Comparison of ENCODE assay signal across 13 cellular contexts in the genomic region with DNA sequence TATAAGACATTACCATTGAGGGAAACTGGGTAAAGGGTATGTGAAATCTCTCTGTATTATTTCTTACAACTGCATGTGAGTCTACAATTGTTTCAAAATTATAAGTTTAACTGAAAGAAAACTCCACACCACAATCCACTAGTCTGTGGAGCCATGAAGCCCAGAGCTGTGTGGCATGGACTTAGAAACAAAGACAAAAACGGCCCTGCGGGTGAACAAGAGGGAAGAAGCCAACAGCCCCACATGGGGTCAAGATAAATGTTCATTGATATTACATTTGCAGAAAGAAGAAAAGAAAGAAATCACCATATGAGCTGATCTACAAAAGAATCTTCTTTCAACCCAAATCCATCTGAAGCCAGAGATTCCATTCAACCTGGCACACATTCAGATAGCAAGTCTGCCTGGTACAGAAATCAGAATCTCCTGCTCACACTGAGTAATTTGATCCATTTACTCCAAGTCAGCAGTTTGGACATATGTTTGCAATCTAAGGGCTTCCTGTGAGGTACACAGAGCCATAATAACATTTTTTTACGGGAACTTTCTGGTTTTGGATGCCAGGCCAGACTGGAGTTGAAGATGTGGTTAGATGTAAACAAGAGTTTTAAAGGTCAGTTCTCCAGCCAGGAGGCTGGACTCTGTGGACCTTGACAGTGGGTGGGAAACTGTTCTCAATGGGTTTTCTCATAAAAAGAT. TPM values are rescaled to one million over a fixed set of nuclear protein-coding genes. Genes with fewer than 3 reads are reported as not detected.
DNase-seq lines count a peak whose midpoint lies in the region.
"Had no signal": no experiment of that assay in that cellular context is flagged by ENCODE, and none has a peak within 500 bp of the region (broad histone marks: within the 10 kb centered on the region; RNA-seq: fewer than 3 reads in every experiment).

No MANE protein-coding gene starts in this region.

- H2AFZ ChIP-seq in neuronal stem cell (ENCODE audit: low read length), result no peak overlapping the region

- H3K4me1 ChIP-seq in stomach smooth muscle (ENCODE audit: control insufficient read depth, insufficient read depth, low read length) (peaks cover 5% of the 10 kb centered on the region), HAP-1 (no peaks in the 10 kb centered on the region), neuronal stem cell (ENCODE audit: control insufficient read depth in 2 of 2, insufficient read depth in 1 of 2, low read depth in 1 of 2, low read length in 2 of 2) (peaks cover 2 to 10% of the 10 kb centered on the region in 2 donors)

- H3K23ac ChIP-seq in neuronal stem cell (ENCODE audit: low read depth, low read length, poor library complexity), result no peak overlapping the region

- H2BK5ac ChIP-seq in neuronal stem cell (ENCODE audit: low read length), result no peak overlapping the region

- H3K27me3 ChIP-seq in stomach smooth muscle (ENCODE audit: control insufficient read depth in 1 of 2, insufficient read depth in 2 of 2, low read length in 2 of 2) (no peaks in the 10 kb centered on the region), HAP-1 (ENCODE audit: low read depth) (0 out of 2 replicates have a peak, but pooled peaks cover 5% of the 10 kb centered on the region), neuronal stem cell (ENCODE audit: control insufficient read depth in 3 of 3, insufficient read depth in 3 of 3, low read depth in 1 of 3, low read length in 3 of 3) (no peaks in the 10 kb centered on the region)

- no peak overlapping the region for H3K18ac ChIP-seq in neuronal stem cell (ENCODE audit: low read length)

- H2BK15ac ChIP-seq in neuronal stem cell (ENCODE audit: low read length), result no peak overlapping the region

- H2BK120ac ChIP-seq in neuronal stem cell (ENCODE audit: low read depth, low read length), result no peak overlapping the region

- H3K79me1 ChIP-seq in neuronal stem cell (ENCODE audit: low read depth, low read length), result no peaks in the 10 kb centered on the region

- no peak overlapping the region for H3K4me2 ChIP-seq in neuronal stem cell (ENCODE audit: insufficient read depth, low read length, poor library complexity, severe bottlenecking)

- DNase-seq in NCI-H2107 treated with DMSO at 0.1 percent for 48 hours (lab: John Stamatoyannopoulos, UW; ENCODE audit: unreplicated experiment) (peak; percentile 45), NCI-H2107 (lab: John Stamatoyannopoulos, UW) (no peak), NCI-H526 (lab: John Stamatoyannopoulos, UW) (peak; percentile 6 to 63), fibroblast of the conjunctiva (ENCODE audit: low read depth) (peak; percentile 94), T-helper 1 cell (no peak), HAP-1 (ENCODE audit: low spot score in 2 of 2) (no peak), neuronal stem cell (ENCODE audit: low spot score) (no peak)
- DNase-seq: activated CD4-positive, alpha-beta T cell treated with anti-CD3 and anti-CD28 coated beads for 4 hours; left colon; NCI-H1105 treated with DMSO at 0.1 percent for 48 hours had no signal

- H2AK5ac ChIP-seq in neuronal stem cell (ENCODE audit: low read depth, low read length), result no peak overlapping the region

- H3K9me3 ChIP-seq in stomach smooth muscle (ENCODE audit: control insufficient read depth in 2 of 2, low read length in 2 of 2) (no peaks in the 10 kb centered on the region), HAP-1 (no peaks in the 10 kb centered on the region), neuronal stem cell (replicated peaks in 1 of 2; ENCODE audit: control insufficient read depth in 2 of 2, insufficient read depth in 1 of 2, low read depth in 1 of 2, low read length in 2 of 2) (no peaks in the 10 kb centered on the region)

- H3K36me3 ChIP-seq in stomach smooth muscle (ENCODE audit: control insufficient read depth in 2 of 2, insufficient read depth in 2 of 2, low read length in 2 of 2) (no peaks in the 10 kb centered on the region), HAP-1 (replicated peaks) (no peaks in the 10 kb centered on the region), neuronal stem cell (replicated peaks in 1 of 2; ENCODE audit: control insufficient read depth in 2 of 2, insufficient read depth in 2 of 2, low read length in 2 of 2) (no peaks in the 10 kb centered on the region)

- H3K9ac ChIP-seq in stomach smooth muscle (ENCODE audit: low read length in 2 of 2) (no peak overlapping the region), neuronal stem cell (ENCODE audit: low read depth, low read length, poor library complexity) (no peak overlapping the region)

- H3K4me3 ChIP-seq in stomach smooth muscle (ENCODE audit: low read length in 2 of 2) (no peak overlapping the region), HAP-1 (no peak overlapping the region), neuronal stem cell (ENCODE audit: low read length in 2 of 2) (no peak overlapping the region)
- H3K4me3 ChIP-seq: skin epidermis had no signal

- H4K8ac ChIP-seq in neuronal stem cell (ENCODE audit: low read depth, low read length), result no peak overlapping the region

- H4K91ac ChIP-seq in neuronal stem cell (ENCODE audit: low read depth, low read length, poor library complexity), result no peak overlapping the region

- no peak overlapping the region for H3K14ac ChIP-seq in neuronal stem cell (ENCODE audit: low read length)

- H3K27ac ChIP-seq in stomach smooth muscle (ENCODE audit: low read length), result peak overlapping the region; percentile 11
- H3K27ac ChIP-seq in neuronal stem cell (replicated peaks; ENCODE audit: low read length), result no peak overlapping the region
- H3K27ac ChIP-seq: epithelial cell of prostate had no signal

- H2BK12ac ChIP-seq in neuronal stem cell (ENCODE audit: low read length), result no peak overlapping the region

- WGBS in neuronal stem cell (ENCODE audit: extremely low coverage in 2 of 2, insufficient read length in 2 of 2, insufficient replicate concordance in 1 of 2), 2 donors, result no CpG with 5 or more reads among the region's 3 CpGs

- in situ Hi-C loops in HAP-1 (cut with MboI; ENCODE audit: low sequenced_read_pairs), result no loop called here

- H3K4ac ChIP-seq in neuronal stem cell (ENCODE audit: low read length), result no peak overlapping the region

RNA-seq across cellular contexts. Expression of a gene that starts 18.0 kb away (rescaled TPM):
- 19.5 TPM for polyA plus RNA-seq in neuronal stem cell (2013, experiment 1 of 2)
- polyA plus RNA-seq in neuronal stem cell (2013, experiment 2 of 2), result 18.4 TPM

Comparison
In these comparisons a context has a peak if more than half of its experiments do, and no peak if none do; other contexts are left out.
1. DNase-seq: peak in NCI-H2107 treated with DMSO at 0.1 percent for 48 hours (single experiment), NCI-H526 (2 of 2) and fibroblast of the conjunctiva (single experiment); none in NCI-H2107 (single experiment), T-helper 1 cell (0 of 5), HAP-1 (0 of 2) and neuronal stem cell (single experiment).